In genomic region chr5:98736753-98737152, GRCh38 we compare ENCODE assay signal across 22 cellular contexts.
"Had no signal": no experiment of that assay in that cellular context is flagged by ENCODE, and none has a peak within 500 bp of the region (broad histone marks: within the 10 kb centered on the region; RNA-seq: fewer than 3 reads in every experiment).

No MANE protein-coding gene starts in this region.

- FAIRE-seq: RCC 7860 had no signal

- H3K4me1 ChIP-seq: SJSA1 had no signal

- H3K27me3 ChIP-seq: MG63, SJSA1 had no signal

- H3K4me3 ChIP-seq: MG63, SJSA1, SK-N-MC had no signal

- H3K36me3 ChIP-seq: MG63, SJSA1 had no signal

- H3K9me3 ChIP-seq: SJSA1 had no signal

- DNase-seq: KBM-7, MG63, NCI-H1092, NCI-H1105 treated with DMSO at 0.1 percent for 48 hours, NCI-H1417 treated with DMSO at 0.1 percent for 48 hours, NCI-H146, NCI-H1694 treated with DMSO at 0.1 percent for 48 hours, NCI-H1930, NCI-H2081, NCI-H2107, NCI-H2227 treated with DMSO at 0.1 percent for 48 hours, NCI-H446, NCI-H510A, NCI-H524 treated with DMSO at 0.1 percent for 48 hours, NCI-H69, NCI-H774, Right ventricle myocardium superior, RPMI8226, SIG-M5 had no signal

- H3K27ac ChIP-seq: SJSA1, SK-N-MC had no signal
